16 cellular contexts compared by ENCODE assay signal in genomic region chr14:73996731-73997107, GRCh38.
"Had no signal": no experiment of that assay in that cellular context is flagged by ENCODE, and none has a peak within 500 bp of the region (broad histone marks: within the 10 kb centered on the region; RNA-seq: fewer than 3 reads in every experiment).

No MANE protein-coding gene starts in this region.

- H3K27ac ChIP-seq: coronary artery, gastroesophageal sphincter, lower lobe of right lung, skin epidermis, upper lobe of left lung had no signal

- H3K27ac Mint-ChIP-seq: activated CD4-positive, alpha-beta T cell treated with anti-CD3 and anti-CD28 coated beads, Interleukin-2, amount 10 ng/mL, durations not matched to agents 24 days and 14 days; activated naive CD4-positive, alpha-beta T cell treated with anti-CD3 and anti-CD28 coated beads, Interleukin-2, amount 10 ng/mL, durations not matched to agents 7 days and 5 days; activated T-helper 17 cell treated with anti-CD3 and anti-CD28 coated beads, Interleukin-2, amount 50 U/mL, for 72 hours; stimulated activated effector memory CD8-positive, alpha-beta T cell treated with anti-CD3 and anti-CD28 coated beads, Interleukin-12 subunit alpha, Interleukin-12 subunit beta, amount 100 ng/mL, for 72 hours; T-helper 1 cell treated with Interleukin-12 subunit alpha and Interleukin-12 subunit beta and Interleukin-4 antibody, amounts not matched to agents 30 μg/mL and 1 μg/mL, for 36 hours; WTC11 had no signal

- H3K4me3 Mint-ChIP-seq: activated CD4-positive, alpha-beta T cell treated with anti-CD3 and anti-CD28 coated beads, Interleukin-2, amount 10 ng/mL, durations not matched to agents 24 days and 14 days; activated naive CD4-positive, alpha-beta T cell treated with anti-CD3 and anti-CD28 coated beads, Interleukin-2, amount 10 ng/mL, durations not matched to agents 7 days and 5 days; activated T-helper 17 cell treated with anti-CD3 and anti-CD28 coated beads, Interleukin-2, amount 50 U/mL, for 72 hours; stimulated activated effector memory CD8-positive, alpha-beta T cell treated with anti-CD3 and anti-CD28 coated beads, Interleukin-12 subunit alpha, Interleukin-12 subunit beta, amount 100 ng/mL, for 72 hours; T-helper 1 cell treated with Interleukin-12 subunit alpha and Interleukin-12 subunit beta and Interleukin-4 antibody, amounts not matched to agents 30 μg/mL and 1 μg/mL, for 36 hours; WTC11 had no signal

- H3K36me3 Mint-ChIP-seq: WTC11 had no signal

- H3K4me1 ChIP-seq: gastroesophageal sphincter, lower lobe of right lung, upper lobe of left lung had no signal

- H3K9me3 ChIP-seq: gastroesophageal sphincter, lower lobe of right lung, upper lobe of left lung had no signal

- H3K9me3 Mint-ChIP-seq: activated CD4-positive, alpha-beta T cell treated with anti-CD3 and anti-CD28 coated beads, Interleukin-2, amount 10 ng/mL, durations not matched to agents 24 days and 14 days; activated naive CD4-positive, alpha-beta T cell treated with anti-CD3 and anti-CD28 coated beads, Interleukin-2, amount 10 ng/mL, durations not matched to agents 7 days and 5 days; activated T-helper 17 cell treated with anti-CD3 and anti-CD28 coated beads, Interleukin-2, amount 50 U/mL, for 72 hours; stimulated activated effector memory CD8-positive, alpha-beta T cell treated with anti-CD3 and anti-CD28 coated beads, Interleukin-12 subunit alpha, Interleukin-12 subunit beta, amount 100 ng/mL, for 72 hours; T-helper 1 cell treated with Interleukin-12 subunit alpha and Interleukin-12 subunit beta and Interleukin-4 antibody, amounts not matched to agents 30 μg/mL and 1 μg/mL, for 36 hours; WTC11 had no signal

- ATAC-seq: activated T-helper 17 cell treated with anti-CD3 and anti-CD28 coated beads, Interleukin-2, amount 50 U/mL, for 72 hours; gastroesophageal sphincter; lower lobe of right lung; stimulated activated effector memory CD8-positive, alpha-beta T cell treated with anti-CD3 and anti-CD28 coated beads, Interleukin-12 subunit alpha, Interleukin-12 subunit beta, amount 100 ng/mL, for 72 hours; WTC11 had no signal

- H3K27me3 ChIP-seq: gastroesophageal sphincter, upper lobe of left lung had no signal

- H3K27me3 Mint-ChIP-seq: activated CD4-positive, alpha-beta T cell treated with anti-CD3 and anti-CD28 coated beads, Interleukin-2, amount 10 ng/mL, durations not matched to agents 24 days and 14 days; activated naive CD4-positive, alpha-beta T cell treated with anti-CD3 and anti-CD28 coated beads, Interleukin-2, amount 10 ng/mL, durations not matched to agents 7 days and 5 days; activated T-helper 17 cell treated with anti-CD3 and anti-CD28 coated beads, Interleukin-2, amount 50 U/mL, for 72 hours had no signal

- H3K4me1 Mint-ChIP-seq: activated CD4-positive, alpha-beta T cell treated with anti-CD3 and anti-CD28 coated beads, Interleukin-2, amount 10 ng/mL, durations not matched to agents 24 days and 14 days; activated naive CD4-positive, alpha-beta T cell treated with anti-CD3 and anti-CD28 coated beads, Interleukin-2, amount 10 ng/mL, durations not matched to agents 7 days and 5 days; activated T-helper 17 cell treated with anti-CD3 and anti-CD28 coated beads, Interleukin-2, amount 50 U/mL, for 72 hours; stimulated activated effector memory CD8-positive, alpha-beta T cell treated with anti-CD3 and anti-CD28 coated beads, Interleukin-12 subunit alpha, Interleukin-12 subunit beta, amount 100 ng/mL, for 72 hours; WTC11 had no signal

- H3K4me3 ChIP-seq: coronary artery, gastroesophageal sphincter, lower lobe of right lung, skin epidermis, upper lobe of left lung had no signal

- DNase-seq: activated CD4-positive, alpha-beta T cell treated with anti-CD3 and anti-CD28 coated beads, Interleukin-2, amount 10 ng/mL, durations not matched to agents 24 days and 14 days; activated naive CD4-positive, alpha-beta T cell treated with anti-CD3 and anti-CD28 coated beads, Interleukin-2, amount 10 ng/mL, durations not matched to agents 7 days and 5 days; caudate nucleus; effector memory CD4-positive, alpha-beta T cell; hypothalamus; lower lobe of right lung; midbrain; retina; upper lobe of left lung had no signal
